21 cellular contexts compared by ENCODE assay signal in genomic region chr22:27298387-27299141, GRCh38.
DNase-seq lines count a peak whose midpoint lies in the region; ATAC-seq, FAIRE-seq and TF ChIP-seq lines count a peak whose summit lies in the region.
"Had no signal": no experiment of that assay in that cellular context is flagged by ENCODE, and none has a peak within 500 bp of the region (broad histone marks: within the 10 kb centered on the region; RNA-seq: fewer than 3 reads in every experiment).

No MANE protein-coding gene starts in this region.

- H3K79me2 ChIP-seq in astrocyte (ENCODE audit: insufficient read depth, low read length), result no peaks in the 10 kb centered on the region

- H3K4me1 Mint-ChIP-seq in astrocyte (ENCODE audit: low read depth, unreplicated experiment) (peaks cover 18% of the 10 kb centered on the region), natural killer cell (no peaks in the 10 kb centered on the region)
- H3K4me1 Mint-ChIP-seq: activated B cell treated with CpG ODN at 0.5 μM for 24 hours; activated naive CD8-positive, alpha-beta T cell treated with anti-CD3 and anti-CD28 coated beads, Interleukin-2, amount 10 ng/mL, durations not matched to agents 7 days and 5 days had no signal

- H3K27ac Mint-ChIP-seq in astrocyte (ENCODE audit: unreplicated experiment) (no peak overlapping the region), natural killer cell (no peak overlapping the region)
- H3K27ac Mint-ChIP-seq: activated B cell treated with CpG ODN at 0.5 μM for 24 hours; activated naive CD8-positive, alpha-beta T cell treated with anti-CD3 and anti-CD28 coated beads, Interleukin-2, amount 10 ng/mL, durations not matched to agents 7 days and 5 days; CD4-positive, alpha-beta memory T cell; T-helper 17 cell had no signal

- H3K9ac ChIP-seq in astrocyte (ENCODE audit: low read length) (peak overlapping the region; percentile 66), iPS-18a (ENCODE audit: low read length) (no peak overlapping the region), subcutaneous abdominal adipose tissue (ENCODE audit: low read length in 5 of 5) (no peak overlapping the region)

- peak overlapping the region in 5 of 10 donors; percentile 24 to 67 (median 62) for H3K27ac ChIP-seq in heart right ventricle
- H3K27ac ChIP-seq in right atrium auricular region, result peak overlapping the region in 1 of 2 donors; percentile 11
- H3K27ac ChIP-seq in astrocyte (ENCODE audit: low read depth, low read length), result peak overlapping the region; percentile 46
- H3K27ac ChIP-seq in iPS-18a (ENCODE audit: low read length), result no peak overlapping the region
- H3K27ac ChIP-seq in subcutaneous abdominal adipose tissue (ENCODE audit: low read depth, low read length), result no peak overlapping the region

- H4K20me1 ChIP-seq in astrocyte (ENCODE audit: insufficient read depth, low read length), result no peaks in the 10 kb centered on the region

- H3K4me3 Mint-ChIP-seq in astrocyte (ENCODE audit: unreplicated experiment) (no peak overlapping the region), natural killer cell (no peak overlapping the region)
- H3K4me3 Mint-ChIP-seq: activated B cell treated with CpG ODN at 0.5 μM for 24 hours; activated naive CD8-positive, alpha-beta T cell treated with anti-CD3 and anti-CD28 coated beads, Interleukin-2, amount 10 ng/mL, durations not matched to agents 7 days and 5 days; CD4-positive, alpha-beta memory T cell; naive thymus-derived CD4-positive, alpha-beta T cell; T-helper 17 cell had no signal

- H3K36me3 Mint-ChIP-seq in astrocyte (ENCODE audit: low read depth, unreplicated experiment) (no peaks in the 10 kb centered on the region), natural killer cell (no peaks in the 10 kb centered on the region)
- H3K36me3 Mint-ChIP-seq: activated naive CD8-positive, alpha-beta T cell treated with anti-CD3 and anti-CD28 coated beads, Interleukin-2, amount 10 ng/mL, durations not matched to agents 7 days and 5 days; CD4-positive, alpha-beta memory T cell; naive thymus-derived CD4-positive, alpha-beta T cell had no signal

- H3K27me3 Mint-ChIP-seq in astrocyte (ENCODE audit: low read depth, unreplicated experiment) (peaks cover 9% of the 10 kb centered on the region), natural killer cell (ENCODE audit: low read depth in 2 of 2) (peaks cover 24 to 36% of the 10 kb centered on the region in 2 donors)

- H3K9me3 ChIP-seq in heart right ventricle (no peaks in the 10 kb centered on the region), right atrium auricular region (no peaks in the 10 kb centered on the region), astrocyte (ENCODE audit: insufficient read depth, low read depth, low read length) (no peaks in the 10 kb centered on the region), iPS-18a (ENCODE audit: control insufficient read depth, low read depth, low read length) (no peaks in the 10 kb centered on the region), subcutaneous abdominal adipose tissue (ENCODE audit: control insufficient read depth in 5 of 5, low read length in 5 of 5) (no peaks in the 10 kb centered on the region)

- intact Hi-C loops in heart right ventricle (cut with DNase I) (no loop called here), natural killer cell (cut with micrococcal nuclease) (no loop called here)

- H3K4me1 ChIP-seq in heart right ventricle, result peaks cover 0 to 11% (median 0%) of the 10 kb centered on the region in 9 donors
- H3K4me1 ChIP-seq in right atrium auricular region, result peaks cover 0 to 5% of the 10 kb centered on the region in 2 donors
- peaks cover 29% of the 10 kb centered on the region for H3K4me1 ChIP-seq in astrocyte (ENCODE audit: insufficient read depth, low read length)
- peaks cover 18% of the 10 kb centered on the region for H3K4me1 ChIP-seq in iPS-18a (ENCODE audit: control insufficient read depth, low read depth, low read length)
- peaks cover 2 to 9% (median 7%) of the 10 kb centered on the region in 5 donors for H3K4me1 ChIP-seq in subcutaneous abdominal adipose tissue (ENCODE audit: control insufficient read depth in 5 of 5, insufficient read depth in 5 of 5, low read length in 5 of 5)

- no peak for FAIRE-seq in astrocyte (lab: Jason Lieb, UNC)
- FAIRE-seq: islet of Langerhans had no signal

- 29 to 36% methylated on average over 11 of the region's 11 CpGs for WGBS in heart right ventricle, 2 donors

- peak overlapping the region; percentile 80 for H3K4me2 ChIP-seq in astrocyte (ENCODE audit: low read length)

- ATAC-seq in heart right ventricle, result no peak
- ATAC-seq in natural killer cell, result no peak
- ATAC-seq: naive thymus-derived CD4-positive, alpha-beta T cell; T-helper 17 cell had no signal

- TF ChIP-seq CTCF in heart right ventricle (IDR thresholded peaks at IDR 0.05), result no peak
- no peak for TF ChIP-seq CTCF in right atrium auricular region (IDR thresholded peaks at IDR 0.05)
- no peak for TF ChIP-seq CTCF in astrocyte (IDR thresholded peaks at IDR 0.05; ENCODE audit: insufficient read depth, low read depth, low read length)
- TF ChIP-seq CTCF in natural killer cell (IDR thresholded peaks at IDR 0.05), result no peak

- no peaks in the 10 kb centered on the region for H3K9me3 Mint-ChIP-seq in astrocyte (ENCODE audit: unreplicated experiment)
- H3K9me3 Mint-ChIP-seq in natural killer cell, result no peaks in the 10 kb centered on the region
- H3K9me3 Mint-ChIP-seq: activated B cell treated with CpG ODN at 0.5 μM for 24 hours; activated naive CD8-positive, alpha-beta T cell treated with anti-CD3 and anti-CD28 coated beads, Interleukin-2, amount 10 ng/mL, durations not matched to agents 7 days and 5 days; CD4-positive, alpha-beta memory T cell had no signal

- H3K36me3 ChIP-seq in heart right ventricle (no peaks in the 10 kb centered on the region), right atrium auricular region (no peaks in the 10 kb centered on the region), astrocyte (ENCODE audit: insufficient read depth, low read length) (no peaks in the 10 kb centered on the region), iPS-18a (ENCODE audit: control insufficient read depth, low read depth, low read length) (no peaks in the 10 kb centered on the region), subcutaneous abdominal adipose tissue (ENCODE audit: control insufficient read depth in 5 of 5, insufficient read depth in 5 of 5, low read length in 5 of 5) (no peaks in the 10 kb centered on the region)

- peaks cover 0 to 77% (median 58%) of the 10 kb centered on the region in 7 donors for H3K27me3 ChIP-seq in heart right ventricle
- no peaks in the 10 kb centered on the region for H3K27me3 ChIP-seq in right atrium auricular region
- H3K27me3 ChIP-seq in astrocyte (ENCODE audit: insufficient read depth, low read length), result no peaks in the 10 kb centered on the region
- H3K27me3 ChIP-seq in iPS-18a (ENCODE audit: control insufficient read depth, insufficient read depth, low read length), result peaks cover 17% of the 10 kb centered on the region
- peaks cover 0 to 9% (median 2%) of the 10 kb centered on the region in 5 donors for H3K27me3 ChIP-seq in subcutaneous abdominal adipose tissue (ENCODE audit: control insufficient read depth in 5 of 5, insufficient read depth in 4 of 5, low read length in 5 of 5)

- peak overlapping the region; percentile 66 for H2AFZ ChIP-seq in astrocyte (ENCODE audit: low read depth, low read length)

- H3K4me3 ChIP-seq in heart right ventricle (peak overlapping the region in 6 of 10 donors; percentile 2 to 36 (median 21)), right atrium auricular region (peak overlapping the region in 1 of 2 donors; percentile 28), astrocyte (ENCODE audit: insufficient read depth, low read depth, low read length) (peak overlapping the region; percentile 13), iPS-18a (ENCODE audit: low read length) (peak overlapping the region; percentile 56), subcutaneous abdominal adipose tissue (ENCODE audit: low read depth in 1 of 5, low read length in 5 of 5) (peak overlapping the region in 4 of 5 donors; percentile 17 to 48 (median 19))
- H3K4me3 ChIP-seq: lung had no signal

- no peak for DNase-seq in heart right ventricle
- no peak for DNase-seq in right atrium auricular region (ENCODE audit: low spot score)
- no peak for DNase-seq in astrocyte (ENCODE audit: low read depth)
- no peak for DNase-seq in MV-4-11 (lab: John Stamatoyannopoulos, UW)
- DNase-seq in NCI-H1694 treated with DMSO at 0.1 percent for 48 hours (lab: John Stamatoyannopoulos, UW), result no peak
- DNase-seq in natural killer cell, result no peak
- DNase-seq: ACHN; activated B cell treated with CpG ODN at 0.5 μM for 24 hours; activated CD8-positive, alpha-beta memory T cell treated with anti-CD3 and anti-CD28 coated beads for 24 hours; activated naive CD8-positive, alpha-beta T cell treated with anti-CD3 and anti-CD28 coated beads, Interleukin-2, amount 10 ng/mL, durations not matched to agents 7 days and 5 days; CD4-positive, alpha-beta memory T cell; DMS53; naive thymus-derived CD4-positive, alpha-beta T cell; NCI-H2029; Right ventricle myocardium superior; T-helper 17 cell; trophoblast cell had no signal
